8 cellular contexts compared by ENCODE assay signal in genomic region chr19:10870955-10871603, GRCh38. TPM values are rescaled to one million over a fixed set of nuclear protein-coding genes. Genes with fewer than 3 reads are reported as not detected.
A peak's percentile ranks its signal among the peaks of the same experiment; 100 is the strongest.
DNase-seq lines count a peak whose midpoint lies in the region; ATAC-seq, FAIRE-seq and TF ChIP-seq lines count a peak whose summit lies in the region.

TSS of gene CARM1 (plus strand) at chr19:10871553. CDS start at chr19:10871703, 150 bp downstream.

- peak; percentile 88 for FAIRE-seq in GM19239 (lab: Jason Lieb, UNC)

- DNase-seq in BE2C (peak; percentile 100), GM19239 (ENCODE audit: insufficient read length, low spot score) (peak; percentile 93), NCI-H510A treated with DMSO at 0.1 percent for 48 hours (lab: John Stamatoyannopoulos, UW) (peak; percentile 99), cerebellum (ENCODE audit: low spot score) (peak; percentile 100), kidney glomerular epithelial cell (lab: John Stamatoyannopoulos, UW) (peak; percentile 100)
- peak; percentile 98 to 99 for DNase-seq in activated CD4-positive, alpha-beta T cell treated with anti-CD3 and anti-CD28 coated beads for 24 hours (ENCODE audit: low read depth in 2 of 2)
- peak; percentile 98 to 100 for DNase-seq in stimulated activated CD4-positive, alpha-beta T cell treated with anti-CD3 and anti-CD28 coated beads, Interleukin-15, amount 100 ng/mL, for 48 hours (ENCODE audit: low read depth in 2 of 2)

- TF ChIP-seq CTCF in BE2C (IDR thresholded peaks at IDR 0.05; ENCODE audit: low read depth, low read length) = peak; percentile 39

- peak; percentile 73 for ATAC-seq in HG03442 (IDR thresholded peaks at IDR 0.05; ENCODE audit: unreplicated experiment)

- H3K36me3 ChIP-seq in BE2C = no peaks in the 10 kb centered on the region

- no peaks in the 10 kb centered on the region; the same call in 1 of the 2 replicates for H3K4me1 ChIP-seq in BE2C

- peak within 1 kb of the TSS; percentile 75 for H3K4me3 ChIP-seq in BE2C (ENCODE audit: low read depth, low read length)

- H3K9me3 ChIP-seq in BE2C = no peaks in the 10 kb centered on the region

- H3K27me3 ChIP-seq in BE2C = no peaks in the 10 kb centered on the region

RNA-seq across cellular contexts. Expression of gene CARM1, which starts in this region (rescaled TPM):
- 81.7 TPM for polyA plus RNA-seq in BE2C (2012; ENCODE audit: insufficient read depth, insufficient read length, low read depth)
- total RNA-seq in cerebellum = 26.0 TPM

Comparison
In these comparisons a context has a peak if more than half of its experiments do, and no peak if none do; other contexts are left out.
1. Peak in every context shown above with its lines: DNase-seq, ATAC-seq and H3K4me3 ChIP-seq.